ENCODE assay signal across 8 cellular contexts in genomic region chr2:43220229-43220981, GRCh38. TPM values are rescaled to one million over a fixed set of nuclear protein-coding genes. Genes with fewer than 3 reads are reported as not detected.
A peak's percentile ranks its signal among the peaks of the same experiment; 100 is the strongest.
DNase-seq lines count a peak whose midpoint lies in the region; ATAC-seq and TF ChIP-seq lines count a peak whose summit lies in the region.

No MANE protein-coding gene starts in this region.

- H3K4me3 ChIP-seq in BE2C (ENCODE audit: low read depth, low read length) = peak overlapping the region; percentile 58
- peak overlapping the region; percentile 66 for H3K4me3 ChIP-seq in Jurkat, Clone E6-1 (ENCODE audit: low read length)
- peak overlapping the region; percentile 82 for H3K4me3 ChIP-seq in brain microvascular endothelial cell (ENCODE audit: low read depth, low read length)
- peak overlapping the region; percentile 45 for H3K4me3 ChIP-seq in urinary bladder (ENCODE audit: low read depth, low read length)

- H3K4me1 ChIP-seq in BE2C (peaks cover 10% of the 10 kb centered on the region), urinary bladder (ENCODE audit: insufficient read depth) (no peaks in the 10 kb centered on the region)

- no peak for ATAC-seq in memory B cell (ENCODE audit: low read depth)
- ATAC-seq in HG02642 (IDR thresholded peaks at IDR 0.05; ENCODE audit: poor library complexity, unreplicated experiment) = no peak

- H3K27me3 ChIP-seq in BE2C (no peaks in the 10 kb centered on the region), brain microvascular endothelial cell (replicated peaks) (no peaks in the 10 kb centered on the region)

- in situ Hi-C loops in brain microvascular endothelial cell (cut with HindIII; ENCODE audit: low pct_ligation_motif_present, low sequenced_read_pairs) = no loop called here

- H3K27ac Mint-ChIP-seq in memory B cell = peak overlapping the region; percentile 95

- H3K4me1 Mint-ChIP-seq in memory B cell = peaks cover 38% of the 10 kb centered on the region

- peaks cover 23% of the 10 kb centered on the region for H3K36me3 Mint-ChIP-seq in memory B cell

- DNase-seq in BE2C (no peak), brain microvascular endothelial cell (peak; percentile 7), memory B cell (ENCODE audit: low spot score in 2 of 2) (no peak), kidney glomerular epithelial cell (lab: John Stamatoyannopoulos, UW) (no peak), NCI-H2081 treated with DMSO at 0.1 percent for 48 hours (lab: John Stamatoyannopoulos, UW) (no peak)
- no peak for DNase-seq in Jurkat, Clone E6-1 (ENCODE audit: low read depth, low spot score)

- H3K9me3 ChIP-seq in BE2C = no peaks in the 10 kb centered on the region

- no peaks in the 10 kb centered on the region for H3K27me3 Mint-ChIP-seq in memory B cell

- peaks cover 17% of the 10 kb centered on the region for H3K36me3 ChIP-seq in BE2C
- H3K36me3 ChIP-seq in brain microvascular endothelial cell (replicated peaks) = peaks cover 18% of the 10 kb centered on the region
- peaks cover 3% of the 10 kb centered on the region for H3K36me3 ChIP-seq in urinary bladder (ENCODE audit: insufficient read depth)

- H3K4me3 Mint-ChIP-seq in memory B cell = peak overlapping the region; percentile 83

- TF ChIP-seq CTCF in BE2C (IDR thresholded peaks at IDR 0.05; ENCODE audit: low read depth, low read length) (no peak), brain microvascular endothelial cell (IDR thresholded peaks at IDR 0.05; ENCODE audit: low read depth, low read length, missing control alignments) (no peak)

- H3K27ac ChIP-seq in brain microvascular endothelial cell (peak overlapping the region; percentile 72), urinary bladder (ENCODE audit: low read depth) (peak overlapping the region; percentile 95)

- H3K9me3 Mint-ChIP-seq in memory B cell = no peaks in the 10 kb centered on the region

- 8% methylated on average over 15 of the region's 15 CpGs for WGBS in urinary bladder

RNA-seq across cellular contexts. Expression of gene ZFP36L2, which starts 6.0 kb away (rescaled TPM):
- 17.9 TPM for polyA plus RNA-seq in BE2C (2012; ENCODE audit: insufficient read depth, insufficient read length, low read depth)
- 37.3 TPM for polyA plus RNA-seq in Jurkat, Clone E6-1 (2012; ENCODE audit: insufficient read depth, insufficient read length)
- total RNA-seq in urinary bladder = 54.8 TPM
- 145 TPM for polyA plus RNA-seq in urinary bladder
